1 cellular context compared by ENCODE assay signal in the genomic region with DNA sequence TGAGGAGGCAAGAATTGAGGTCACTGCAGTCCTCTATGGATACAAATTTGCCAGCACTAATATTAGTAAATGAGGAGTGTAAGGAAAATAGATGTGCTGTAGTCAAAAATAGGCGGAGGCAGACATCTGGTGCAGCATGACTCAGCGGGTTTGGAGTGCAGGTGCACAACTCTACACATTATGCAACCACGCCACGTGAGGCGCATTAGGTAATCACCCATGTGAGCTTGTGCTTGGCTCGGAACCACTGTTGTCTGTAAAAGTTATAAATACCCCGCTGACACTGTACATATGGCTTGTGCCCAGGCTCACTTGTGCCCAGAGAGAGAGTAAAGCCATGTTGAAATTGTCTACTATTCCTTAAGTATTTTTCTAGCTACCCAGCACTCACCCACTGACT.
TF ChIP-seq lines count a peak whose summit lies in the region.

No MANE protein-coding gene starts in this region.

TF ChIP-seq in GM23338, 12 proteins besides CTCF, POLR2A, EP300 and RAD21:
- TF ChIP-seq, protein P1, sequence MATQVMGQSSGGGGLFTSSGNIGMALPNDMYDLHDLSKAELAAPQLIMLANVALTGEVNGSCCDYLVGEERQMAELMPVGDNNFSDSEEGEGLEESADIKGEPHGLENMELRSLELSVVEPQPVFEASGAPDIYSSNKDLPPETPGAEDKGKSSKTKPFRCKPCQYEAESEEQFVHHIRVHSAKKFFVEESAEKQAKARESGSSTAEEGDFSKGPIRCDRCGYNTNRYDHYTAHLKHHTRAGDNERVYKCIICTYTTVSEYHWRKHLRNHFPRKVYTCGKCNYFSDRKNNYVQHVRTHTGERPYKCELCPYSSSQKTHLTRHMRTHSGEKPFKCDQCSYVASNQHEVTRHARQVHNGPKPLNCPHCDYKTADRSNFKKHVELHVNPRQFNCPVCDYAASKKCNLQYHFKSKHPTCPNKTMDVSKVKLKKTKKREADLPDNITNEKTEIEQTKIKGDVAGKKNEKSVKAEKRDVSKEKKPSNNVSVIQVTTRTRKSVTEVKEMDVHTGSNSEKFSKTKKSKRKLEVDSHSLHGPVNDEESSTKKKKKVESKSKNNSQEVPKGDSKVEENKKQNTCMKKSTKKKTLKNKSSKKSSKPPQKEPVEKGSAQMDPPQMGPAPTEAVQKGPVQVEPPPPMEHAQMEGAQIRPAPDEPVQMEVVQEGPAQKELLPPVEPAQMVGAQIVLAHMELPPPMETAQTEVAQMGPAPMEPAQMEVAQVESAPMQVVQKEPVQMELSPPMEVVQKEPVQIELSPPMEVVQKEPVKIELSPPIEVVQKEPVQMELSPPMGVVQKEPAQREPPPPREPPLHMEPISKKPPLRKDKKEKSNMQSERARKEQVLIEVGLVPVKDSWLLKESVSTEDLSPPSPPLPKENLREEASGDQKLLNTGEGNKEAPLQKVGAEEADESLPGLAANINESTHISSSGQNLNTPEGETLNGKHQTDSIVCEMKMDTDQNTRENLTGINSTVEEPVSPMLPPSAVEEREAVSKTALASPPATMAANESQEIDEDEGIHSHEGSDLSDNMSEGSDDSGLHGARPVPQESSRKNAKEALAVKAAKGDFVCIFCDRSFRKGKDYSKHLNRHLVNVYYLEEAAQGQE (IDR thresholded peaks at IDR 0.05; ENCODE audit: unreplicated experiment), result no peak
- TF ChIP-seq, protein P2, sequence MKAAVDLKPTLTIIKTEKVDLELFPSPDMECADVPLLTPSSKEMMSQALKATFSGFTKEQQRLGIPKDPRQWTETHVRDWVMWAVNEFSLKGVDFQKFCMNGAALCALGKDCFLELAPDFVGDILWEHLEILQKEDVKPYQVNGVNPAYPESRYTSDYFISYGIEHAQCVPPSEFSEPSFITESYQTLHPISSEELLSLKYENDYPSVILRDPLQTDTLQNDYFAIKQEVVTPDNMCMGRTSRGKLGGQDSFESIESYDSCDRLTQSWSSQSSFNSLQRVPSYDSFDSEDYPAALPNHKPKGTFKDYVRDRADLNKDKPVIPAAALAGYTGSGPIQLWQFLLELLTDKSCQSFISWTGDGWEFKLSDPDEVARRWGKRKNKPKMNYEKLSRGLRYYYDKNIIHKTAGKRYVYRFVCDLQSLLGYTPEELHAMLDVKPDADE (IDR thresholded peaks at IDR 0.05), result no peak
- TF ChIP-seq STAT1 (IDR thresholded peaks at IDR 0.05; ENCODE audit: unreplicated experiment) (no peak), ZNF462 (CRISPR knock-in tag; IDR thresholded peaks at IDR 0.05) (no peak)
